3 cellular contexts compared by ENCODE assay signal in genomic region chr18:42689310-42689709, GRCh38.
"Had no signal": no experiment of that assay in that cellular context is flagged by ENCODE, and none has a peak within 500 bp of the region (broad histone marks: within the 10 kb centered on the region; RNA-seq: fewer than 3 reads in every experiment).

No MANE protein-coding gene starts in this region.

- H3K4me3 ChIP-seq: GM12878 had no signal

- DNase-seq: GDM1, GF-D8 had no signal
